ENCODE assay signal across 24 cellular contexts in the genomic region with DNA sequence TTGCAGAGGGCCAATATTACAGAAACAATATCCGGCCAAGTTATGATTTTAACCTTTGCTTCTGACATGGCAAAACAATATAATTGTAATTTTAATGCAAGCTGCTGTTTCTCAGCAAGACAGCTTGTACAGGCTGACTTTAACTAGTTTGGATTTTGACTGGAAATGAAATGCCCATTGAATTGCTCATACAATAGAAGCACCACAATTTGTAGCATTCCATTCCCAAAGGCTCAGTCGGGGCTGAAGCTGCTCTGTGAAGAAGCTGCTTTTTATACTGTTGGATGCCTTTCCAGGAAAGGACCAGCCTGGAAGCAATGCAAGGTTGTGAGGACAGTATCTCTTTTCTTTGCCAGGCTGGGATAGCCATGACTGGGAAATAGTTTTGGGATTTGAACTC.
DNase-seq lines count a peak whose midpoint lies in the region; ATAC-seq and TF ChIP-seq lines count a peak whose summit lies in the region.
"Had no signal": no experiment of that assay in that cellular context is flagged by ENCODE, and none has a peak within 500 bp of the region (broad histone marks: within the 10 kb centered on the region; RNA-seq: fewer than 3 reads in every experiment).

No MANE protein-coding gene starts in this region.

- H3K4me1 Mint-ChIP-seq in brain: peaks cover 66% of the 10 kb centered on the region

- POLR2A ChIA-PET in AG04449 (lab: Yijun Ruan, JAX): interaction anchor here (1.0 kb wide), 1 partner anchor 9 kb away, joined by 3 read pairs; no protein-coding TSS in a partner anchor

- no peaks in the 10 kb centered on the region for H3K9me3 Mint-ChIP-seq in brain

- H3K4me3 ChIP-seq in AG04449 (ENCODE audit: low read depth, low read length) (no peak overlapping the region), HAP-1 (no peak overlapping the region)
- H3K4me3 ChIP-seq in effector memory CD4-positive, alpha-beta T cell (ENCODE audit: insufficient read depth, low read depth, low read length, poor library complexity, severe bottlenecking): no peak overlapping the region
- H3K4me3 ChIP-seq: esophagus squamous epithelium, hepatocyte, upper lobe of left lung had no signal

- in situ Hi-C loops in HAP-1 (cut with MboI; ENCODE audit: low sequenced_read_pairs): no loop called here

- no peak for ATAC-seq in GM21723 (IDR thresholded peaks at IDR 0.05; ENCODE audit: unreplicated experiment)
- ATAC-seq: activated CD8-positive, alpha-beta T cell treated with anti-CD3 and anti-CD28 coated beads, Interleukin-2, amount 10 ng/mL, durations not matched to agents 7 days and 5 days had no signal

- peak overlapping the region in 2 of 5 experiments; percentile 44 to 53 for H3K4me3 Mint-ChIP-seq in brain
- H3K4me3 Mint-ChIP-seq: activated CD8-positive, alpha-beta T cell treated with anti-CD3 and anti-CD28 coated beads, Interleukin-2, amount 10 ng/mL, durations not matched to agents 7 days and 5 days had no signal

- no peak overlapping the region for H3K27ac ChIP-seq in effector memory CD4-positive, alpha-beta T cell (ENCODE audit: insufficient read depth, low read length, poor library complexity, severe bottlenecking)
- H3K27ac ChIP-seq: C4-2B, esophagus squamous epithelium, hepatocyte, upper lobe of left lung had no signal

- H3K4me1 ChIP-seq in HAP-1: peaks cover 32% of the 10 kb centered on the region
- no peaks in the 10 kb centered on the region for H3K4me1 ChIP-seq in effector memory CD4-positive, alpha-beta T cell (ENCODE audit: control insufficient read depth, insufficient read depth, low read length, poor library complexity, severe bottlenecking)
- H3K4me1 ChIP-seq: esophagus squamous epithelium, upper lobe of left lung had no signal

- DNase-seq in AG04449 (ENCODE audit: low read depth, low spot score) (peak; percentile 63), HAP-1 (ENCODE audit: low spot score in 2 of 2) (peak; percentile 35), iris pigment epithelial cell (ENCODE audit: low read depth) (peak; percentile 4), NCI-H1930 (lab: John Stamatoyannopoulos, UW) (no peak), NCI-H187 treated with DMSO at 0.1 percent for 48 hours (lab: John Stamatoyannopoulos, UW) (no peak)
- no peak for DNase-seq in effector memory CD4-positive, alpha-beta T cell
- DNase-seq: 8988T; activated CD4-positive, CD25-positive, alpha-beta regulatory T cell treated with anti-CD3 and anti-CD28 coated beads, Interleukin-2, amount 50 U/mL, for 72 hours; activated CD8-positive, alpha-beta T cell treated with anti-CD3 and anti-CD28 coated beads, Interleukin-2, amount 10 ng/mL, durations not matched to agents 7 days and 5 days; activated T-cell treated with anti-CD3 and anti-CD28 coated beads, Interleukin-2, amount 50 U/mL, for 1 hour; effector CD8-positive, alpha-beta T cell; esophagus squamous epithelium; H7; KG1; MV-4-11; NCI-H2029 treated with DMSO at 0.1 percent for 48 hours; NCI-H446; stimulated activated CD4-positive, alpha-beta T cell treated with anti-CD3 and anti-CD28 coated beads, Interleukin-15, amount 100 ng/mL, for 24 hours; T-helper 9 cell; upper lobe of left lung had no signal

- peak overlapping the region in 4 of 5 experiments; percentile 21 to 77 (median 42) for H3K27ac Mint-ChIP-seq in brain
- H3K27ac Mint-ChIP-seq: activated CD8-positive, alpha-beta T cell treated with anti-CD3 and anti-CD28 coated beads, Interleukin-2, amount 10 ng/mL, durations not matched to agents 7 days and 5 days had no signal

- no peaks in the 10 kb centered on the region for H3K27me3 Mint-ChIP-seq in brain

- H3K9me3 ChIP-seq in HAP-1: no peaks in the 10 kb centered on the region
- no peaks in the 10 kb centered on the region for H3K9me3 ChIP-seq in effector memory CD4-positive, alpha-beta T cell (ENCODE audit: control insufficient read depth, low read length)
- H3K9me3 ChIP-seq: esophagus squamous epithelium, upper lobe of left lung had no signal

- CTCF ChIA-PET in AG04449 (lab: Yijun Ruan, JAX): interaction anchor here (0.6 to 1.1 kb wide), 3 partner anchors 15 to 24 kb away, joined by 3 read pairs; no protein-coding TSS in a partner anchor

- no peaks in the 10 kb centered on the region for H3K36me3 ChIP-seq in HAP-1 (replicated peaks)
- no peaks in the 10 kb centered on the region for H3K36me3 ChIP-seq in effector memory CD4-positive, alpha-beta T cell (ENCODE audit: control insufficient read depth, insufficient read depth, low read length)
- H3K36me3 ChIP-seq: esophagus squamous epithelium, upper lobe of left lung had no signal

- TF ChIP-seq CTCF in AG04449 (IDR thresholded peaks at IDR 0.05; ENCODE audit: insufficient read depth, low read length, missing control alignments): no peak
- TF ChIP-seq CTCF in brain (conservative IDR thresholded peaks at IDR 0.05): no peak

- H3K27me3 ChIP-seq in HAP-1 (ENCODE audit: low read depth): no peaks in the 10 kb centered on the region
- no peaks in the 10 kb centered on the region for H3K27me3 ChIP-seq in effector memory CD4-positive, alpha-beta T cell (replicated peaks; ENCODE audit: control insufficient read depth, insufficient read depth, low read length, poor library complexity, severe bottlenecking)
- H3K27me3 ChIP-seq: esophagus squamous epithelium, hepatocyte, upper lobe of left lung had no signal

- no peaks in the 10 kb centered on the region for H3K36me3 Mint-ChIP-seq in brain

Comparison
In these comparisons a context has a peak if more than half of its experiments do, and no peak if none do; other contexts are left out.
1. DNase-seq: peak in AG04449 (single experiment), HAP-1 (2 of 2) and iris pigment epithelial cell (single experiment); none in effector memory CD4-positive, alpha-beta T cell (0 of 3), NCI-H1930 (0 of 2) and NCI-H187 treated with DMSO at 0.1 percent for 48 hours (single experiment).